Comparison of ENCODE assay signal across 23 cellular contexts in genomic region chr2:143058795-143059194, GRCh38.
"Had no signal": no experiment of that assay in that cellular context is flagged by ENCODE, and none has a peak within 500 bp of the region (broad histone marks: within the 10 kb centered on the region; RNA-seq: fewer than 3 reads in every experiment).

No MANE protein-coding gene starts in this region.

- ATAC-seq: gastroesophageal sphincter; heart left ventricle; left ventricle myocardium superior; lower lobe of right lung; naive thymus-derived CD8-positive, alpha-beta T cell; right lobe of liver; stimulated activated naive B cell treated with anti-CD40 and anti-IgM and Interleukin-4, amounts not matched to agents 10 μg/mL and 1 μg/mL and 100 μg/mL, for 72 hours; upper lobe of right lung had no signal

- H3K4me3 ChIP-seq: coronary artery, gastroesophageal sphincter, heart left ventricle, hepatocyte, lower lobe of right lung, right lobe of liver, thoracic aorta, transverse colon, upper lobe of right lung, vagina had no signal

- H3K27ac ChIP-seq: coronary artery, gastroesophageal sphincter, heart left ventricle, hepatocyte, lower lobe of right lung, parathyroid adenoma, right lobe of liver, thoracic aorta, transverse colon, upper lobe of right lung, vagina had no signal

- H3K9me3 ChIP-seq: gastroesophageal sphincter, lower lobe of right lung, right lobe of liver, thoracic aorta, transverse colon, upper lobe of right lung, vagina had no signal

- FAIRE-seq: small intestine had no signal

- H3K4me1 ChIP-seq: gastroesophageal sphincter, heart left ventricle, lower lobe of right lung, parathyroid adenoma, right lobe of liver, transverse colon, upper lobe of right lung, vagina had no signal

- H3K36me3 ChIP-seq: gastroesophageal sphincter, heart left ventricle, lower lobe of right lung, right lobe of liver, thoracic aorta, transverse colon, upper lobe of right lung, vagina had no signal

- H3K27me3 ChIP-seq: gastroesophageal sphincter, hepatocyte, right lobe of liver, transverse colon, upper lobe of right lung, vagina had no signal

- DNase-seq: dermis blood vessel endothelial cell; effector memory CD4-positive, alpha-beta T cell; foreskin fibroblast; heart left ventricle; immature natural killer cell; islet precursor cell; kidney glomerular epithelial cell; left ventricle myocardium superior; lower lobe of right lung; naive thymus-derived CD8-positive, alpha-beta T cell; right lobe of liver; small intestine; stimulated activated CD4-positive, alpha-beta T cell treated with anti-CD3 and anti-CD28 coated beads, Interleukin-15, amount 100 ng/mL, for 24 hours; stimulated activated CD4-positive, alpha-beta T cell treated with anti-CD3 and anti-CD28 coated beads, Interleukin-2, amount 100 ng/mL, for 48 hours; stimulated activated naive B cell treated with anti-CD40 and anti-IgM and Interleukin-4, amounts not matched to agents 10 μg/mL and 1 μg/mL and 100 μg/mL, for 72 hours; transverse colon; upper lobe of right lung had no signal
